8 cellular contexts compared by ENCODE assay signal in genomic region chr4:124334119-124334518, GRCh38.
DNase-seq lines count a peak whose midpoint lies in the region; ATAC-seq and TF ChIP-seq lines count a peak whose summit lies in the region.

No MANE protein-coding gene starts in this region.

- TF ChIP-seq CTCF in Peyer's patch (IDR thresholded peaks at IDR 0.05): peak in 4 of 6 experiments; percentile 23 to 67 (median 57)
- peak; percentile 74 for TF ChIP-seq CTCF in neural cell (IDR thresholded peaks at IDR 0.05; ENCODE audit: poor library complexity, severe bottlenecking)

- no peak overlapping the region for H3K9ac ChIP-seq in neural cell (ENCODE audit: low read length)

- TF ChIP-seq RAD21 in neural cell (conservative IDR thresholded peaks at IDR 0.05): peak; percentile 81

- H3K9me3 ChIP-seq in Peyer's patch: no peaks in the 10 kb centered on the region
- no peaks in the 10 kb centered on the region for H3K9me3 ChIP-seq in neural cell (ENCODE audit: low read length)

- no peaks in the 10 kb centered on the region for H3K4me1 ChIP-seq in Peyer's patch

- H3K27me3 ChIP-seq in Peyer's patch (no peaks in the 10 kb centered on the region), neural cell (ENCODE audit: insufficient read depth, low read depth, low read length) (no peaks in the 10 kb centered on the region)

- H3K79me2 ChIP-seq in neural cell (replicated peaks; ENCODE audit: insufficient read depth, low read length): no peaks in the 10 kb centered on the region

- no peak overlapping the region for H3K27ac ChIP-seq in Peyer's patch
- no peak overlapping the region for H3K27ac ChIP-seq in neural cell (ENCODE audit: low read length)

- H3K4me2 ChIP-seq in neural cell (ENCODE audit: low read length): no peak overlapping the region

- H3K9me2 ChIP-seq in neural cell (ENCODE audit: insufficient read depth, low read length): no peaks in the 10 kb centered on the region

- ATAC-seq in HG03565 (IDR thresholded peaks at IDR 0.05; ENCODE audit: unreplicated experiment) (peak; percentile 66), HG02759 (IDR thresholded peaks at IDR 0.05; ENCODE audit: unreplicated experiment) (no peak)

- H2AFZ ChIP-seq in neural cell (ENCODE audit: low read depth, low read length): no peak overlapping the region

- DNase-seq in GM03348 (ENCODE audit: low spot score): peak; percentile 78
- DNase-seq in Peyer's patch: no peak
- DNase-seq in erythroblast (lab: John Stamatoyannopoulos, UW): peak; percentile 33 to 42
- no peak for DNase-seq in stimulated activated naive CD4-positive, alpha-beta T cell treated with Interleukin-2 at 50 U/mL for 16 hours (lab: John Stamatoyannopoulos, UW)
- no peak for DNase-seq in activated effector memory CD4-positive, alpha-beta T cell treated with Interleukin-2 at 50 U/mL for 16 hours

- H3K36me3 ChIP-seq in Peyer's patch: no peaks in the 10 kb centered on the region
- H3K36me3 ChIP-seq in neural cell (ENCODE audit: insufficient read depth, low read length): no peaks in the 10 kb centered on the region

- no peak for TF ChIP-seq POLR2A in Peyer's patch (IDR thresholded peaks at IDR 0.05)
- TF ChIP-seq POLR2A in erythroblast (IDR thresholded peaks at IDR 0.05; ENCODE audit: low read length): no peak

- no peaks in the 10 kb centered on the region for H3F3A ChIP-seq in neural cell (ENCODE audit: insufficient read depth, low read length, poor library complexity, severe bottlenecking)

- no peak for TF ChIP-seq EP300 in neural cell (conservative IDR thresholded peaks at IDR 0.05; ENCODE audit: poor library complexity, severe bottlenecking)

- H3K4me3 ChIP-seq in Peyer's patch (no peak overlapping the region), neural cell (ENCODE audit: low read length) (no peak overlapping the region)

- H4K20me1 ChIP-seq in neural cell (ENCODE audit: insufficient read depth): no peaks in the 10 kb centered on the region

TF ChIP-seq in neural cell, 6 proteins besides CTCF, POLR2A, EP300 and RAD21:
- TF ChIP-seq MXI1 (conservative IDR thresholded peaks at IDR 0.05; ENCODE audit: poor library complexity, severe bottlenecking): no peak
- peak; percentile 88 for TF ChIP-seq SMC3 (conservative IDR thresholded peaks at IDR 0.05; ENCODE audit: poor library complexity)
- no peak for TF ChIP-seq EZH2 (IDR thresholded peaks at IDR 0.05; ENCODE audit: borderline replicate concordance, insufficient read depth, low read length, poor library complexity, severe bottlenecking)

Comparison
In these comparisons a context has a peak if more than half of its experiments do, and no peak if none do; other contexts are left out.
1. DNase-seq: peak in GM03348 (single experiment) and erythroblast (2 of 2); none in Peyer's patch (0 of 3), stimulated activated naive CD4-positive, alpha-beta T cell treated with Interleukin-2 at 50 U/mL for 16 hours (single experiment) and activated effector memory CD4-positive, alpha-beta T cell treated with Interleukin-2 at 50 U/mL for 16 hours (single experiment).